In the genomic region with DNA sequence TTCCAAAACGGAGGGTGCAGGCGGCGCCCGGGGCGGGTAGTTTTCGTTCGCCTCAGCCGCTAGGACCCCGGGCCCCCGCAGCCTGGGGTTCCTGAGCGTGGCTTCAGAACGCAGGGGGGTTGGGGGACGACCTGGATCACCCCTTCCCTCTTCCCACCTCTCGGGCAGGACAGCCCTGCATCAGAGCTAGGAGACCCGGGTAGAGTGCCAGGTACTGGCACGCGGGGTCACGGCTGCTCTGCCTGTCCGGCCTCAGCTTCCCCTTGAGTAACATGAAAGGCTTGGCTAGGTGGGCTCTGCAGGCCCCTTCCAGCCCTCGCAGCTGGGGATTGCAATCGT, we compare ENCODE assay signal across 8 cellular contexts. TPM values are rescaled to one million over a fixed set of nuclear protein-coding genes. Genes with fewer than 3 reads are reported as not detected.
DNase-seq lines count a peak whose midpoint lies in the region; ATAC-seq, FAIRE-seq and TF ChIP-seq lines count a peak whose summit lies in the region.

No MANE protein-coding gene starts in this region.

- DNase-seq in heart right ventricle (no peak), cardiac septum (ENCODE audit: low spot score) (no peak), brain microvascular endothelial cell (no peak), memory B cell (ENCODE audit: low spot score in 2 of 2) (peak in 1 of 2 donors; percentile 5), vagina (ENCODE audit: extremely low spot score in 2 of 2) (no peak), RCC 7860 (ENCODE audit: low spot score) (no peak), cortex of kidney (lab: John Stamatoyannopoulos, UW) (no peak), AML-193 (lab: John Stamatoyannopoulos, UW) (no peak)

- H3K4me1 ChIP-seq in heart right ventricle (peaks cover 10 to 30% (median 24%) of the 10 kb centered on the region in 9 donors), vagina (peaks cover 35% of the 10 kb centered on the region)

- 9 to 13% methylated on average over 18 to 21 of the region's 21 CpGs for WGBS in heart right ventricle, 2 donors

- no peak for TF ChIP-seq POLR2A in vagina (IDR thresholded peaks at IDR 0.05)

- H3K4me1 Mint-ChIP-seq in memory B cell = peaks cover 20% of the 10 kb centered on the region

- H3K9me3 Mint-ChIP-seq in memory B cell = no peaks in the 10 kb centered on the region

- no peak overlapping the region for H3K27ac Mint-ChIP-seq in memory B cell

- H3K4me3 ChIP-seq in heart right ventricle (peak overlapping the region; percentile 63 to 95 (median 86)), brain microvascular endothelial cell (ENCODE audit: low read depth, low read length) (peak overlapping the region; percentile 96), vagina (peak overlapping the region; percentile 61 to 96)

- FAIRE-seq in RCC 7860 (lab: Jason Lieb, UNC) = no peak

- H3K9me3 ChIP-seq in heart right ventricle (no peaks in the 10 kb centered on the region), vagina (no peaks in the 10 kb centered on the region)

- ATAC-seq in heart right ventricle = peak in 6 of 8 donors; percentile 2 to 39 (median 4)
- no peak for ATAC-seq in memory B cell (ENCODE audit: low read depth)

- peak overlapping the region; percentile 100 for H3K4me3 Mint-ChIP-seq in memory B cell

- no peaks in the 10 kb centered on the region for H3K27me3 ChIP-seq in heart right ventricle
- H3K27me3 ChIP-seq in brain microvascular endothelial cell (replicated peaks) = no peaks in the 10 kb centered on the region
- H3K27me3 ChIP-seq in vagina = no peaks in the 10 kb centered on the region

- no peaks in the 10 kb centered on the region for H3K27me3 Mint-ChIP-seq in memory B cell

- H3K27ac ChIP-seq in heart right ventricle (peak overlapping the region in 8 of 10 donors; percentile 64 to 86 (median 78)), brain microvascular endothelial cell (no peak overlapping the region), vagina (peak overlapping the region; percentile 65)

- peaks cover 0 to 3% (median 0%) of the 10 kb centered on the region in 9 donors for H3K36me3 ChIP-seq in heart right ventricle
- H3K36me3 ChIP-seq in brain microvascular endothelial cell (replicated peaks) = no peaks in the 10 kb centered on the region
- no peaks in the 10 kb centered on the region for H3K36me3 ChIP-seq in vagina

- peaks cover 5% of the 10 kb centered on the region for H3K36me3 Mint-ChIP-seq in memory B cell

- intact Hi-C loops in heart right ventricle (cut with DNase I) (loop anchor here in 5 of 10 donors (2.0 to 5.0 kb wide), 3 partner anchors 40 to 45 kb away; a partner anchor contains a TSS), cardiac septum (cut with DNase I) (loop anchor here (2.0 kb wide), 1 partner anchor 43 kb away; a partner anchor contains a TSS), vagina (cut with DNase I) (no loop called here)

- in situ Hi-C loops in brain microvascular endothelial cell (cut with HindIII; ENCODE audit: low pct_ligation_motif_present, low sequenced_read_pairs) = no loop called here

- TF ChIP-seq CTCF in heart right ventricle (IDR thresholded peaks at IDR 0.05) (no peak), brain microvascular endothelial cell (IDR thresholded peaks at IDR 0.05; ENCODE audit: low read depth, low read length, missing control alignments) (no peak), vagina (IDR thresholded peaks at IDR 0.05) (no peak)

RNA-seq across cellular contexts. Expression of a gene that starts 0.5 kb away (rescaled TPM):
- 1 to 10 TPM; 1.2 to 4.1 (median 2.3) TPM for total RNA-seq in heart right ventricle
- 1 to 10 TPM; 1.5 to 7.9 TPM for polyA plus RNA-seq in heart right ventricle
- total RNA-seq in cardiac septum = 2.9 TPM
- total RNA-seq in vagina = 8.8 TPM

RNA-seq across cellular contexts. Expression of a gene that starts 0.7 kb away (rescaled TPM):
- total RNA-seq in heart right ventricle (10 to 100 TPM; 20.6 to 42.9 (median 29.0) TPM), cardiac septum (32.0 TPM), vagina (62.9 TPM)
- polyA plus RNA-seq in heart right ventricle = 1 to 10 TPM; 4.9 to 7.8 TPM

RNA-seq across cellular contexts. Expression of a gene that starts 42.3 kb away (rescaled TPM):
- total RNA-seq in heart right ventricle = 10 to 100 TPM in 5 of 10 donors, 1 to 10 TPM in 5; 7.5 to 13.4 (median 10.5) TPM
- polyA plus RNA-seq in heart right ventricle = 10 to 100 TPM; 10.7 to 12.1 TPM
- total RNA-seq in cardiac septum = 11.5 TPM
- 19.4 TPM for total RNA-seq in vagina
